Comparison of ENCODE assay signal across 1 cellular context in the genomic region with DNA sequence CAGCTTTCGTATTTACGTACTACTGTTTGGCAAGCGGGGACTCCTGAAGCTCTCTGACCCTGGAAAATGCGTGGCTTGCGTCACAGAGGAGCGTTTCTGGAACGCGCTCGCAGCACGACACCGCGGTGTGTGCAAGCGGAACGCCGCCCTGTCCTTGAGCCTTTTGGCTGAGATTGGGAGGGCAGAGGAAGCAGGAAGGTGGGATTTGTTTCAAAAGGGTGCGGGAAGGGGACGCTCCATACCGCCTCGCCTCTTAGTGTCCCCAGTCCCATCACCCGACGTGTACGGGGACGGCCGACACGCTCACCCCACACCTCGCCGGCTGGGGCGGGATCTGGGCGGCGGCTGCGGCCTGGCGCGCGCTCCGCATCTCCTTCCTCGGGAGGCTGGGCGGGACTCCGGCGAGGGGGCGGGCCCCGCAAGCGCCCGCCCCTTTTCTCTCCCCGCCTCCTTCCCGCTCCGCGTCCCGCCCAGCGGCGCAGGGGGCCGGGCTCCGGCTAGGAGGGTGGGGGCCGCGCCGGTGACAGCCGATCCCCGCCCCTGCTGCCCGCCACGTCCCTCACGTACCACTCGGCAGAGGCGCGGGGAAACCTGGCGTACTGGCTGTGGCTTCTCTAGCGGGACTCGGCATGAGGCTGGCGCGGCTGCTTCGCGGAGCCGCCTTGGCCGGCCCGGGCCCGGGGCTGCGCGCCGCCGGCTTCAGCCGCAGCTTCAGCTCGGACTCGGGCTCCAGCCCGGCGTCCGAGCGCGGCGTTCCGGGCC.
A peak's percentile ranks its signal among the peaks of the same experiment; 100 is the strongest.
TF ChIP-seq lines count a peak whose summit lies in the region.

A gene (plus strand): TSS at position 569 of the 762 bp plus-strand sequence. CDS start 61 bp downstream, at position 630.

TF ChIP-seq in HEK293, 187 proteins besides CTCF, POLR2A, EP300 and RAD21 (continued from another document):
- TF ChIP-seq ZNF521 (tag by site-specific recombination; IDR thresholded peaks at IDR 0.05) (no peak), ZNF157 (tag by site-specific recombination; IDR thresholded peaks at IDR 0.05) (no peak), ZNF514 (tag by site-specific recombination; IDR thresholded peaks at IDR 0.05) (no peak), ZNF366 (tag by site-specific recombination; conservative IDR thresholded peaks at IDR 0.05) (no peak; the same call in 1 of the 2 replicates), ZNF341 (tag by site-specific recombination; IDR thresholded peaks at IDR 0.05; ENCODE audit: low read depth) (no peak), ZXDB (tag by site-specific recombination; IDR thresholded peaks at IDR 0.05) (peak; percentile 79), KLF9 (tag by site-specific recombination; IDR thresholded peaks at IDR 0.05; ENCODE audit: low read depth) (peak; percentile 59; the same call in 1 of the 2 replicates), YY2 (tag by site-specific recombination; IDR thresholded peaks at IDR 0.05) (no peak), ZFP41 (tag by site-specific recombination; IDR thresholded peaks at IDR 0.05; ENCODE audit: borderline replicate concordance) (no peak), SP7 (tag by site-specific recombination; IDR thresholded peaks at IDR 0.05) (peak; percentile 71), GLI2 (tag by site-specific recombination; IDR thresholded peaks at IDR 0.05; ENCODE audit: borderline replicate concordance, low read depth) (no peak), ZNF10 (tag by site-specific recombination; IDR thresholded peaks at IDR 0.05) (peak; percentile 13; the same call in 1 of the 2 replicates), ZBTB8A (tag by site-specific recombination; IDR thresholded peaks at IDR 0.05) (peak; percentile 66), ZNF354C (tag by site-specific recombination; IDR thresholded peaks at IDR 0.05; ENCODE audit: borderline replicate concordance, low read depth) (no peak), ZNF549 (tag by site-specific recombination; IDR thresholded peaks at IDR 0.05) (no peak), ZNF629 (tag by site-specific recombination; IDR thresholded peaks at IDR 0.05) (peak; percentile 92), KLF16 (tag by site-specific recombination; IDR thresholded peaks at IDR 0.05) (no peak), BCL11B (tag by site-specific recombination; IDR thresholded peaks at IDR 0.05; ENCODE audit: low read depth) (no peak), ZNF138 (tag by site-specific recombination; IDR thresholded peaks at IDR 0.05; ENCODE audit: borderline replicate concordance) (no peak), ZNF114 (tag by site-specific recombination; IDR thresholded peaks at IDR 0.05) (no peak), ZSCAN30 (tag by site-specific recombination; IDR thresholded peaks at IDR 0.05) (no peak; the same call in 1 of the 2 replicates), ZBTB21 (tag by site-specific recombination; IDR thresholded peaks at IDR 0.05) (peak; percentile 85), ZNF2 (tag by site-specific recombination; IDR thresholded peaks at IDR 0.05) (peak; percentile 72; the same call in 1 of the 2 replicates), ZNF394 (tag by site-specific recombination; IDR thresholded peaks at IDR 0.05; ENCODE audit: borderline replicate concordance) (peak; percentile 37; the same call in 1 of the 2 replicates)
- TF ChIP-seq, protein P1, sequence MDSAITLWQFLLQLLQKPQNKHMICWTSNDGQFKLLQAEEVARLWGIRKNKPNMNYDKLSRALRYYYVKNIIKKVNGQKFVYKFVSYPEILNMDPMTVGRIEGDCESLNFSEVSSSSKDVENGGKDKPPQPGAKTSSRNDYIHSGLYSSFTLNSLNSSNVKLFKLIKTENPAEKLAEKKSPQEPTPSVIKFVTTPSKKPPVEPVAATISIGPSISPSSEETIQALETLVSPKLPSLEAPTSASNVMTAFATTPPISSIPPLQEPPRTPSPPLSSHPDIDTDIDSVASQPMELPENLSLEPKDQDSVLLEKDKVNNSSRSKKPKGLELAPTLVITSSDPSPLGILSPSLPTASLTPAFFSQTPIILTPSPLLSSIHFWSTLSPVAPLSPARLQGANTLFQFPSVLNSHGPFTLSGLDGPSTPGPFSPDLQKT (IDR thresholded peaks at IDR 0.05; ENCODE audit: borderline replicate concordance, low read depth, low read length) = no peak
- TF ChIP-seq, protein P2, sequence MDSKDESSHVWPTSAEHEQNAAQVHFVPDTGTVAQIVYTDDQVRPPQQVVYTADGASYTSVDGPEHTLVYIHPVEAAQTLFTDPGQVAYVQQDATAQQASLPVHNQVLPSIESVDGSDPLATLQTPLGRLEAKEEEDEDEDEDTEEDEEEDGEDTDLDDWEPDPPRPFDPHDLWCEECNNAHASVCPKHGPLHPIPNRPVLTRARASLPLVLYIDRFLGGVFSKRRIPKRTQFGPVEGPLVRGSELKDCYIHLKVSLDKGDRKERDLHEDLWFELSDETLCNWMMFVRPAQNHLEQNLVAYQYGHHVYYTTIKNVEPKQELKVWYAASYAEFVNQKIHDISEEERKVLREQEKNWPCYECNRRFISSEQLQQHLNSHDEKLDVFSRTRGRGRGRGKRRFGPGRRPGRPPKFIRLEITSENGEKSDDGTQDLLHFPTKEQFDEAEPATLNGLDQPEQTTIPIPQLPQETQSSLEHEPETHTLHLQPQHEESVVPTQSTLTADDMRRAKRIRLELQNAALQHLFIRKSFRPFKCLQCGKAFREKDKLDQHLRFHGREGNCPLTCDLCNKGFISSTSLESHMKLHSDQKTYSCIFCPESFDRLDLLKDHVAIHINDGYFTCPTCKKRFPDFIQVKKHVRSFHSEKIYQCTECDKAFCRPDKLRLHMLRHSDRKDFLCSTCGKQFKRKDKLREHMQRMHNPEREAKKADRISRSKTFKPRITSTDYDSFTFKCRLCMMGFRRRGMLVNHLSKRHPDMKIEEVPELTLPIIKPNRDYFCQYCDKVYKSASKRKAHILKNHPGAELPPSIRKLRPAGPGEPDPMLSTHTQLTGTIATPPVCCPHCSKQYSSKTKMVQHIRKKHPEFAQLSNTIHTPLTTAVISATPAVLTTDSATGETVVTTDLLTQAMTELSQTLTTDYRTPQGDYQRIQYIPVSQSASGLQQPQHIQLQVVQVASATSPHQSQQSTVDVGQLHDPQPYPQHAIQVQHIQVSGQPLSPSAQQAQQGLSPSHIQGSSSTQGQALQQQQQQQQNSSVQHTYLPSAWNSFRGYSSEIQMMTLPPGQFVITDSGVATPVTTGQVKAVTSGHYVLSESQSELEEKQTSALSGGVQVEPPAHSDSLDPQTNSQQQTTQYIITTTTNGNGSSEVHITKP (tag by site-specific recombination; IDR thresholded peaks at IDR 0.05) = peak; percentile 12; the same call in 1 of the 2 replicates
- TF ChIP-seq, protein P3, sequence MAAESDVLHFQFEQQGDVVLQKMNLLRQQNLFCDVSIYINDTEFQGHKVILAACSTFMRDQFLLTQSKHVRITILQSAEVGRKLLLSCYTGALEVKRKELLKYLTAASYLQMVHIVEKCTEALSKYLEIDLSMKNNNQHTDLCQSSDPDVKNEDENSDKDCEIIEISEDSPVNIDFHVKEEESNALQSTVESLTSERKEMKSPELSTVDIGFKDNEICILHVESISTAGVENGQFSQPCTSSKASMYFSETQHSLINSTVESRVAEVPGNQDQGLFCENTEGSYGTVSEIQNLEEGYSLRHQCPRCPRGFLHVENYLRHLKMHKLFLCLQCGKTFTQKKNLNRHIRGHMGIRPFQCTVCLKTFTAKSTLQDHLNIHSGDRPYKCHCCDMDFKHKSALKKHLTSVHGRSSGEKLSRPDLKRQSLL (tag by site-specific recombination; IDR thresholded peaks at IDR 0.05) = peak; percentile 24; the same call in 1 of the 2 replicates
- TF ChIP-seq, protein P4, sequence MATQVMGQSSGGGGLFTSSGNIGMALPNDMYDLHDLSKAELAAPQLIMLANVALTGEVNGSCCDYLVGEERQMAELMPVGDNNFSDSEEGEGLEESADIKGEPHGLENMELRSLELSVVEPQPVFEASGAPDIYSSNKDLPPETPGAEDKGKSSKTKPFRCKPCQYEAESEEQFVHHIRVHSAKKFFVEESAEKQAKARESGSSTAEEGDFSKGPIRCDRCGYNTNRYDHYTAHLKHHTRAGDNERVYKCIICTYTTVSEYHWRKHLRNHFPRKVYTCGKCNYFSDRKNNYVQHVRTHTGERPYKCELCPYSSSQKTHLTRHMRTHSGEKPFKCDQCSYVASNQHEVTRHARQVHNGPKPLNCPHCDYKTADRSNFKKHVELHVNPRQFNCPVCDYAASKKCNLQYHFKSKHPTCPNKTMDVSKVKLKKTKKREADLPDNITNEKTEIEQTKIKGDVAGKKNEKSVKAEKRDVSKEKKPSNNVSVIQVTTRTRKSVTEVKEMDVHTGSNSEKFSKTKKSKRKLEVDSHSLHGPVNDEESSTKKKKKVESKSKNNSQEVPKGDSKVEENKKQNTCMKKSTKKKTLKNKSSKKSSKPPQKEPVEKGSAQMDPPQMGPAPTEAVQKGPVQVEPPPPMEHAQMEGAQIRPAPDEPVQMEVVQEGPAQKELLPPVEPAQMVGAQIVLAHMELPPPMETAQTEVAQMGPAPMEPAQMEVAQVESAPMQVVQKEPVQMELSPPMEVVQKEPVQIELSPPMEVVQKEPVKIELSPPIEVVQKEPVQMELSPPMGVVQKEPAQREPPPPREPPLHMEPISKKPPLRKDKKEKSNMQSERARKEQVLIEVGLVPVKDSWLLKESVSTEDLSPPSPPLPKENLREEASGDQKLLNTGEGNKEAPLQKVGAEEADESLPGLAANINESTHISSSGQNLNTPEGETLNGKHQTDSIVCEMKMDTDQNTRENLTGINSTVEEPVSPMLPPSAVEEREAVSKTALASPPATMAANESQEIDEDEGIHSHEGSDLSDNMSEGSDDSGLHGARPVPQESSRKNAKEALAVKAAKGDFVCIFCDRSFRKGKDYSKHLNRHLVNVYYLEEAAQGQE (tag by site-specific recombination; IDR thresholded peaks at IDR 0.05) = no peak
- TF ChIP-seq, protein P5, sequence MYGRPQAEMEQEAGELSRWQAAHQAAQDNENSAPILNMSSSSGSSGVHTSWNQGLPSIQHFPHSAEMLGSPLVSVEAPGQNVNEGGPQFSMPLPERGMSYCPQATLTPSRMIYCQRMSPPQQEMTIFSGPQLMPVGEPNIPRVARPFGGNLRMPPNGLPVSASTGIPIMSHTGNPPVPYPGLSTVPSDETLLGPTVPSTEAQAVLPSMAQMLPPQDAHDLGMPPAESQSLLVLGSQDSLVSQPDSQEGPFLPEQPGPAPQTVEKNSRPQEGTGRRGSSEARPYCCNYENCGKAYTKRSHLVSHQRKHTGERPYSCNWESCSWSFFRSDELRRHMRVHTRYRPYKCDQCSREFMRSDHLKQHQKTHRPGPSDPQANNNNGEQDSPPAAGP (tag by site-specific recombination; IDR thresholded peaks at IDR 0.05) = peak; percentile 75; the same call in 1 of the 2 replicates
- TF ChIP-seq, protein P6, sequence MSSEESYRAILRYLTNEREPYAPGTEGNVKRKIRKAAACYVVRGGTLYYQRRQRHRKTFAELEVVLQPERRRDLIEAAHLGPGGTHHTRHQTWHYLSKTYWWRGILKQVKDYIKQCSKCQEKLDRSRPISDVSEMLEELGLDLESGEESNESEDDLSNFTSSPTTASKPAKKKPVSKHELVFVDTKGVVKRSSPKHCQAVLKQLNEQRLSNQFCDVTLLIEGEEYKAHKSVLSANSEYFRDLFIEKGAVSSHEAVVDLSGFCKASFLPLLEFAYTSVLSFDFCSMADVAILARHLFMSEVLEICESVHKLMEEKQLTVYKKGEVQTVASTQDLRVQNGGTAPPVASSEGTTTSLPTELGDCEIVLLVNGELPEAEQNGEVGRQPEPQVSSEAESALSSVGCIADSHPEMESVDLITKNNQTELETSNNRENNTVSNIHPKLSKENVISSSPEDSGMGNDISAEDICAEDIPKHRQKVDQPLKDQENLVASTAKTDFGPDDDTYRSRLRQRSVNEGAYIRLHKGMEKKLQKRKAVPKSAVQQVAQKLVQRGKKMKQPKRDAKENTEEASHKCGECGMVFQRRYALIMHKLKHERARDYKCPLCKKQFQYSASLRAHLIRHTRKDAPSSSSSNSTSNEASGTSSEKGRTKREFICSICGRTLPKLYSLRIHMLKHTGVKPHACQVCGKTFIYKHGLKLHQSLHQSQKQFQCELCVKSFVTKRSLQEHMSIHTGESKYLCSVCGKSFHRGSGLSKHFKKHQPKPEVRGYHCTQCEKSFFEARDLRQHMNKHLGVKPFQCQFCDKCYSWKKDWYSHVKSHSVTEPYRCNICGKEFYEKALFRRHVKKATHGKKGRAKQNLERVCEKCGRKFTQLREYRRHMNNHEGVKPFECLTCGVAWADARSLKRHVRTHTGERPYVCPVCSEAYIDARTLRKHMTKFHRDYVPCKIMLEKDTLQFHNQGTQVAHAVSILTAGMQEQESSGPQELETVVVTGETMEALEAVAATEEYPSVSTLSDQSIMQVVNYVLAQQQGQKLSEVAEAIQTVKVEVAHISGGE (tag by site-specific recombination; conservative IDR thresholded peaks at IDR 0.05; ENCODE audit: low read depth) = no peak; the same call in 1 of the 2 replicates
- TF ChIP-seq, protein P7, sequence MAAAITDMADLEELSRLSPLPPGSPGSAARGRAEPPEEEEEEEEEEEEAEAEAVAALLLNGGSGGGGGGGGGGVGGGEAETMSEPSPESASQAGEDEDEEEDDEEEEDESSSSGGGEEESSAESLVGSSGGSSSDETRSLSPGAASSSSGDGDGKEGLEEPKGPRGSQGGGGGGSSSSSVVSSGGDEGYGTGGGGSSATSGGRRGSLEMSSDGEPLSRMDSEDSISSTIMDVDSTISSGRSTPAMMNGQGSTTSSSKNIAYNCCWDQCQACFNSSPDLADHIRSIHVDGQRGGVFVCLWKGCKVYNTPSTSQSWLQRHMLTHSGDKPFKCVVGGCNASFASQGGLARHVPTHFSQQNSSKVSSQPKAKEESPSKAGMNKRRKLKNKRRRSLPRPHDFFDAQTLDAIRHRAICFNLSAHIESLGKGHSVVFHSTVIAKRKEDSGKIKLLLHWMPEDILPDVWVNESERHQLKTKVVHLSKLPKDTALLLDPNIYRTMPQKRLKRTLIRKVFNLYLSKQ (tag by site-specific recombination; IDR thresholded peaks at IDR 0.05; ENCODE audit: borderline replicate concordance) = no peak
- TF ChIP-seq, protein P8, sequence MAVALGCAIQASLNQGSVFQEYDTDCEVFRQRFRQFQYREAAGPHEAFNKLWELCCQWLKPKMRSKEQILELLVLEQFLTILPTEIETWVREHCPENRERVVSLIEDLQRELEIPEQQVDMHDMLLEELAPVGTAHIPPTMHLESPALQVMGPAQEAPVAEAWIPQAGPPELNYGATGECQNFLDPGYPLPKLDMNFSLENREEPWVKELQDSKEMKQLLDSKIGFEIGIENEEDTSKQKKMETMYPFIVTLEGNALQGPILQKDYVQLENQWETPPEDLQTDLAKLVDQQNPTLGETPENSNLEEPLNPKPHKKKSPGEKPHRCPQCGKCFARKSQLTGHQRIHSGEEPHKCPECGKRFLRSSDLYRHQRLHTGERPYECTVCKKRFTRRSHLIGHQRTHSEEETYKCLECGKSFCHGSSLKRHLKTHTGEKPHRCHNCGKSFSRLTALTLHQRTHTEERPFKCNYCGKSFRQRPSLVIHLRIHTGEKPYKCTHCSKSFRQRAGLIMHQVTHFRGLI (tag by site-specific recombination; IDR thresholded peaks at IDR 0.05) = no peak; the same call in 1 of the 2 replicates
